ENCODE assay signal across 13 cellular contexts in genomic region chr5:927172-928015, GRCh38. TPM values are rescaled to one million over a fixed set of nuclear protein-coding genes. Genes with fewer than 3 reads are reported as not detected.
DNase-seq lines count a peak whose midpoint lies in the region; ATAC-seq and TF ChIP-seq lines count a peak whose summit lies in the region.
"Had no signal": no experiment of that assay in that cellular context is flagged by ENCODE, and none has a peak within 500 bp of the region (broad histone marks: within the 10 kb centered on the region; RNA-seq: fewer than 3 reads in every experiment).

No MANE protein-coding gene starts in this region.

- in situ Hi-C loops in mammary epithelial cell (cut with MboI; ENCODE audit: low sequenced_read_pairs in 2 of 2): loop anchor here (25.0 kb wide), 2 partner anchors 210 to 710 kb away; no protein-coding TSS in a partner anchor

- no peak for TF ChIP-seq POLR2A in testis (IDR thresholded peaks at IDR 0.05)

- 84% methylated on average over 23 of the region's 30 CpGs for WGBS in mammary epithelial cell (ENCODE audit: low coverage, missing lambda C conversion rate)
- 64 to 69% methylated on average over 17 to 30 of the region's 30 CpGs for WGBS in testis, 2 donors

- no peak for ATAC-seq in activated T-cell treated with anti-CD3 and anti-CD28 coated beads, Interleukin-2, amount 50 U/mL, for 72 hours (replicated peaks in 1 of 2)
- no peak for ATAC-seq in lower lobe of right lung
- no peak for ATAC-seq in GM21423 (IDR thresholded peaks at IDR 0.05; ENCODE audit: unreplicated experiment)
- ATAC-seq in esophagus mucosa: no peak
- ATAC-seq: HCT116 had no signal

- DNase-seq in activated T-cell treated with anti-CD3 and anti-CD28 coated beads, Interleukin-2, amount 50 U/mL, for 72 hours: no peak
- DNase-seq in activated T-cell treated with anti-CD3 and anti-CD28 coated beads for 4 hours (no peak), mammary epithelial cell (no peak), lower lobe of right lung (no peak), testis (peak; percentile 16), immature natural killer cell (no peak)
- DNase-seq: KG1, NCI-H2029 treated with DMSO at 0.1 percent for 48 hours had no signal

- H3K9me3 ChIP-seq in mammary epithelial cell (replicated peaks; ENCODE audit: insufficient read depth, low read length) (no peaks in the 10 kb centered on the region), lower lobe of right lung (no peaks in the 10 kb centered on the region), testis (no peaks in the 10 kb centered on the region)
- H3K9me3 ChIP-seq: adrenal gland had no signal

- dilution Hi-C loops in mammary epithelial cell (cut with HindIII; ENCODE audit: low sequenced_read_pairs): loop anchor here (25.0 kb wide), 1 partner anchor 710 kb away; no protein-coding TSS in a partner anchor

- H3K9me3 Mint-ChIP-seq in activated T-cell treated with anti-CD3 and anti-CD28 coated beads, Interleukin-2, amount 50 U/mL, for 72 hours: no peaks in the 10 kb centered on the region
- no peaks in the 10 kb centered on the region for H3K9me3 Mint-ChIP-seq in immature natural killer cell
- H3K9me3 Mint-ChIP-seq: activated CD8-positive, alpha-beta T cell treated with anti-CD3 and anti-CD28 coated beads for 36 hours had no signal

- H3K36me3 ChIP-seq in mammary epithelial cell (ENCODE audit: insufficient read depth, low read length): no peaks in the 10 kb centered on the region
- H3K36me3 ChIP-seq in lower lobe of right lung: no peaks in the 10 kb centered on the region
- H3K36me3 ChIP-seq in testis (ENCODE audit: low read depth, missing control alignments): no peaks in the 10 kb centered on the region
- H3K36me3 ChIP-seq: adrenal gland had no signal

- H3K4me1 ChIP-seq in mammary epithelial cell (ENCODE audit: insufficient read depth, low read length) (no peaks in the 10 kb centered on the region), lower lobe of right lung (peaks cover 8% of the 10 kb centered on the region), testis (peaks cover 7% of the 10 kb centered on the region)

- TF ChIP-seq CTCF in mammary epithelial cell (conservative IDR thresholded peaks at IDR 0.05 in 1 of 2, IDR thresholded peaks at IDR 0.05 in 1 of 2; ENCODE audit: extremely low read depth in 1 of 2, insufficient read depth in 1 of 2, low read depth in 1 of 2, low read length in 2 of 2) (no peak), lower lobe of right lung (IDR thresholded peaks at IDR 0.05) (no peak), testis (IDR thresholded peaks at IDR 0.05) (peak in 1 of 3 experiments; percentile 17)

- H3K27me3 Mint-ChIP-seq in activated T-cell treated with anti-CD3 and anti-CD28 coated beads, Interleukin-2, amount 50 U/mL, for 72 hours (ENCODE audit: low read depth): peaks cover 53% of the 10 kb centered on the region
- peaks cover 6 to 16% (median 8%) of the 10 kb centered on the region in 3 donors for H3K27me3 Mint-ChIP-seq in immature natural killer cell (ENCODE audit: low read depth in 3 of 3)

- peak overlapping the region; percentile 12 for H3K27ac Mint-ChIP-seq in activated T-cell treated with anti-CD3 and anti-CD28 coated beads, Interleukin-2, amount 50 U/mL, for 72 hours
- H3K27ac Mint-ChIP-seq in immature natural killer cell: no peak overlapping the region
- H3K27ac Mint-ChIP-seq: activated CD8-positive, alpha-beta T cell treated with anti-CD3 and anti-CD28 coated beads for 36 hours had no signal

- H2AFZ ChIP-seq in mammary epithelial cell (ENCODE audit: low read depth, low read length): no peak overlapping the region

- no peak overlapping the region for H3K9ac ChIP-seq in mammary epithelial cell (ENCODE audit: insufficient read depth, low read length)

- H3K27me3 ChIP-seq in mammary epithelial cell (ENCODE audit: insufficient read depth, low read length) (peaks cover 6% of the 10 kb centered on the region), lower lobe of right lung (ENCODE audit: low read depth) (peaks cover 28% of the 10 kb centered on the region), testis (no peaks in the 10 kb centered on the region)

- no peaks in the 10 kb centered on the region for H4K20me1 ChIP-seq in mammary epithelial cell (ENCODE audit: insufficient read depth, low read length)

- H3K4me1 Mint-ChIP-seq in activated T-cell treated with anti-CD3 and anti-CD28 coated beads, Interleukin-2, amount 50 U/mL, for 72 hours (ENCODE audit: low read depth): peaks cover 39% of the 10 kb centered on the region
- peaks cover 3 to 5% of the 10 kb centered on the region in 2 donors for H3K4me1 Mint-ChIP-seq in immature natural killer cell

- intact Hi-C loops in mammary epithelial cell (cut with micrococcal nuclease) (no loop called here), lower lobe of right lung (cut with DNase I) (no loop called here), testis (cut with DNase I; ENCODE audit: low total_unique reads) (no loop called here)

- peak overlapping the region; percentile 49 for H3K4me2 ChIP-seq in mammary epithelial cell (ENCODE audit: insufficient read depth, low read depth, low read length)

- H3K4me3 ChIP-seq in mammary epithelial cell (replicated peaks in 1 of 3; ENCODE audit: insufficient read depth in 1 of 3, low read depth in 2 of 3, low read length in 3 of 3) (no peak overlapping the region), lower lobe of right lung (peak overlapping the region; percentile 49), testis (peak overlapping the region; percentile 43 to 53)

- CTCF ChIA-PET in mammary epithelial cell (lab: Charles Lee; ENCODE audit: low non-redundant PET): no interaction called here

- H3K4me3 Mint-ChIP-seq in activated T-cell treated with anti-CD3 and anti-CD28 coated beads, Interleukin-2, amount 50 U/mL, for 72 hours: peak overlapping the region; percentile 38 to 48
- H3K4me3 Mint-ChIP-seq in immature natural killer cell: peak overlapping the region in 1 of 5 donors; percentile 46
- H3K4me3 Mint-ChIP-seq: activated CD8-positive, alpha-beta T cell treated with anti-CD3 and anti-CD28 coated beads for 36 hours had no signal

- no peak overlapping the region for H3K27ac ChIP-seq in mammary epithelial cell (ENCODE audit: insufficient read depth, low read depth, low read length)
- H3K27ac ChIP-seq in lower lobe of right lung: peak overlapping the region; percentile 66
- no peak overlapping the region for H3K27ac ChIP-seq in testis
- H3K27ac ChIP-seq: adrenal gland had no signal

- no TSS peak for BruUV-seq in mammary epithelial cell (replicated peaks; lab: Mats Ljungman, UMichigan)

- no peaks in the 10 kb centered on the region for H3K79me2 ChIP-seq in mammary epithelial cell (ENCODE audit: insufficient read depth, low read length)

- no peaks in the 10 kb centered on the region for H3K36me3 Mint-ChIP-seq in activated T-cell treated with anti-CD3 and anti-CD28 coated beads, Interleukin-2, amount 50 U/mL, for 72 hours (ENCODE audit: insufficient read depth in 2 of 2)
- no peaks in the 10 kb centered on the region for H3K36me3 Mint-ChIP-seq in immature natural killer cell

RNA-seq across cellular contexts. Expression of gene TRIP13, which starts 34.7 kb away (rescaled TPM):
- 10 to 100 TPM; 17.7 to 18.2 TPM for total RNA-seq in activated T-cell treated with anti-CD3 and anti-CD28 coated beads, Interleukin-2, amount 50 U/mL, for 72 hours
- total RNA-seq in mammary epithelial cell (10 to 100 TPM in 1 of 2 donors, 1 to 10 TPM in 1; 5.7 to 27.9 TPM), lower lobe of right lung (1.0 TPM), testis (10 to 100 TPM; 34.3 to 49.1 TPM), esophagus mucosa (12.5 TPM)
- polyA plus RNA-seq in mammary epithelial cell (35.4 TPM), testis (ENCODE audit: insufficient read depth, low read depth, low replicate concordance) (71.6 TPM), immature natural killer cell (1 to 10 TPM in 1 of 3 donors, under 1 TPM in 2; 0.41 to 2.1 (median 0.72) TPM)
- polyA minus RNA-seq in mammary epithelial cell: 68.5 TPM

RNA-seq across cellular contexts. Expression of gene BRD9, which starts 34.8 kb away (rescaled TPM):
- total RNA-seq in activated T-cell treated with anti-CD3 and anti-CD28 coated beads, Interleukin-2, amount 50 U/mL, for 72 hours: 10 to 100 TPM; 50.6 to 54.7 TPM
- total RNA-seq in mammary epithelial cell (10 to 100 TPM; 25.5 to 45.8 TPM), lower lobe of right lung (37.7 TPM), testis (100 to 1,000 TPM in 1 of 2 donors, 10 to 100 TPM in 1; 68.6 to 101 TPM), esophagus mucosa (21.2 TPM)
- polyA plus RNA-seq in mammary epithelial cell (14.5 TPM), testis (ENCODE audit: insufficient read depth, low read depth, low replicate concordance) (51.5 TPM), immature natural killer cell (10 to 100 TPM in 2 of 3 donors, 1 to 10 TPM in 1; 7.5 to 16.6 (median 16.4) TPM)
- 19.9 TPM for polyA minus RNA-seq in mammary epithelial cell

Comparison
In these comparisons a context has a peak if more than half of its experiments do, and no peak if none do; other contexts are left out.
1. H3K4me3 ChIP-seq: peak in lower lobe of right lung (single experiment) and testis (2 of 2); none in mammary epithelial cell (0 of 3).